15 cellular contexts compared by ENCODE assay signal in genomic region chr13:110698689-110699088, GRCh38. TPM values are rescaled to one million over a fixed set of nuclear protein-coding genes. Genes with fewer than 3 reads are reported as not detected.
DNase-seq lines count a peak whose midpoint lies in the region; ATAC-seq and TF ChIP-seq lines count a peak whose summit lies in the region.
"Had no signal": no experiment of that assay in that cellular context is flagged by ENCODE, and none has a peak within 500 bp of the region (broad histone marks: within the 10 kb centered on the region; RNA-seq: fewer than 3 reads in every experiment).

No MANE protein-coding gene starts in this region.

- no peak for DNase-seq in activated CD4-positive, alpha-beta T cell treated with anti-CD3 and anti-CD28 coated beads, Interleukin-2, amount 10 ng/mL, durations not matched to agents 7 days and 5 days
- DNase-seq in activated CD4-positive, alpha-beta T cell treated with anti-CD3 and anti-CD28 coated beads, Interleukin-2, amount 50 U/mL, for 4 hours: no peak
- DNase-seq in spleen (peak; percentile 35), H4 (ENCODE audit: low spot score) (no peak), GM23248 (no peak), NCI-H526 (lab: John Stamatoyannopoulos, UW) (no peak)
- DNase-seq: EL, foreskin keratinocyte, KG1, PC-9 had no signal

- H3K27me3 ChIP-seq in spleen (replicated peaks in 1 of 7) (no peaks in the 10 kb centered on the region), GM23248 (replicated peaks; ENCODE audit: insufficient read depth) (no peaks in the 10 kb centered on the region)
- H3K27me3 ChIP-seq: adrenal gland, foreskin keratinocyte, right atrium auricular region had no signal

- no peak overlapping the region for H3K9ac ChIP-seq in GM23248

- H3K4me3 ChIP-seq in spleen: no peak overlapping the region
- H3K4me3 ChIP-seq in GM23248: no peak overlapping the region
- H3K4me3 ChIP-seq: adrenal gland, PC-9, right atrium auricular region, thoracic aorta had no signal

- peaks cover 36% of the 10 kb centered on the region for H3K36me3 Mint-ChIP-seq in activated CD4-positive, alpha-beta T cell treated with anti-CD3 and anti-CD28 coated beads, Interleukin-2, amount 10 ng/mL, durations not matched to agents 7 days and 5 days (ENCODE audit: low read depth)

- POLR2A ChIA-PET in activated CD4-positive, alpha-beta T cell treated with anti-CD3 and anti-CD28 coated beads, Interleukin-2, amount 10 ng/mL, durations not matched to agents 7 days and 5 days (lab: Charles Lee): no interaction called here

- no peak overlapping the region for H3K4me2 ChIP-seq in GM23248 (ENCODE audit: unreplicated experiment)
- H3K4me2 ChIP-seq: PC-9 had no signal

- intact Hi-C loops in spleen (cut with DNase I; ENCODE audit: low total_unique reads): no loop called here

- peaks cover under 1% of the 10 kb centered on the region; the same call in 1 of the 2 replicates for H3F3A ChIP-seq in GM23248 (ENCODE audit: insufficient read depth)

- H3K4me1 Mint-ChIP-seq in activated CD4-positive, alpha-beta T cell treated with anti-CD3 and anti-CD28 coated beads, Interleukin-2, amount 10 ng/mL, durations not matched to agents 7 days and 5 days: peaks cover 41% of the 10 kb centered on the region

- no peak overlapping the region for H2AFZ ChIP-seq in GM23248
- H2AFZ ChIP-seq: PC-9 had no signal

- 70 to 85% (median 79%) methylated on average over 4 of the region's 4 CpGs for WGBS in spleen, 5 donors
- WGBS in GM23248 (ENCODE audit: low coverage in 1 of 2, low lambda C conversion rate in 2 of 2, missing lambda C conversion rate in 2 of 2), 2 experiments: 97 to 98% methylated on average over 4 of the region's 4 CpGs

- H3K9me3 ChIP-seq in spleen: no peaks in the 10 kb centered on the region
- no peaks in the 10 kb centered on the region for H3K9me3 ChIP-seq in GM23248 (ENCODE audit: low read depth)
- H3K9me3 ChIP-seq: adrenal gland, right atrium auricular region, thoracic aorta had no signal

- H3K4me1 ChIP-seq in spleen: peaks cover 5 to 72% (median 36%) of the 10 kb centered on the region in 6 donors
- H3K4me1 ChIP-seq in GM23248 (ENCODE audit: insufficient read depth): peaks cover 8% of the 10 kb centered on the region; the same call in 1 of the 2 replicates
- H3K4me1 ChIP-seq: foreskin keratinocyte had no signal

- in situ Hi-C loops in GM23248 (cut with MboI): no loop called here

- H3K27ac Mint-ChIP-seq in activated CD4-positive, alpha-beta T cell treated with anti-CD3 and anti-CD28 coated beads, Interleukin-2, amount 10 ng/mL, durations not matched to agents 7 days and 5 days: peak overlapping the region; percentile 19

- ATAC-seq in GM21528 (IDR thresholded peaks at IDR 0.05; ENCODE audit: low FRiP score, unreplicated experiment) (peak; percentile 57), HG03159 (IDR thresholded peaks at IDR 0.05; ENCODE audit: unreplicated experiment) (peak; percentile 66)
- ATAC-seq: foreskin keratinocyte had no signal

- H3K27me3 Mint-ChIP-seq in activated CD4-positive, alpha-beta T cell treated with anti-CD3 and anti-CD28 coated beads, Interleukin-2, amount 10 ng/mL, durations not matched to agents 7 days and 5 days: no peaks in the 10 kb centered on the region

- CTCF ChIA-PET in activated CD4-positive, alpha-beta T cell treated with anti-CD3 and anti-CD28 coated beads, Interleukin-2, amount 10 ng/mL, durations not matched to agents 7 days and 5 days (lab: Charles Lee): no interaction called here

- H4K20me1 ChIP-seq in GM23248 (ENCODE audit: insufficient read depth): no peaks in the 10 kb centered on the region

- TF ChIP-seq POLR2A in spleen (IDR thresholded peaks at IDR 0.05): no peak

- H3K36me3 ChIP-seq in spleen: peaks cover 0 to 98% (median 56%) of the 10 kb centered on the region in 6 donors
- H3K36me3 ChIP-seq in GM23248 (ENCODE audit: low read depth): peaks cover 34% of the 10 kb centered on the region

- no peaks in the 10 kb centered on the region for H3K9me2 ChIP-seq in GM23248 (ENCODE audit: insufficient read depth)

- TF ChIP-seq CTCF in spleen (IDR thresholded peaks at IDR 0.05 in 8 of 11, conservative IDR thresholded peaks at IDR 0.05 in 3 of 11): no peak

- no peaks in the 10 kb centered on the region for H3K9me3 Mint-ChIP-seq in activated CD4-positive, alpha-beta T cell treated with anti-CD3 and anti-CD28 coated beads, Interleukin-2, amount 10 ng/mL, durations not matched to agents 7 days and 5 days

- H3K27ac ChIP-seq in spleen (peak overlapping the region in 4 of 8 donors; percentile 58 to 74 (median 70)), GM23248 (no peak overlapping the region)
- H3K27ac ChIP-seq: adrenal gland, foreskin keratinocyte, PC-9, right atrium auricular region, thoracic aorta had no signal

- peaks cover 84% of the 10 kb centered on the region for H3K79me2 ChIP-seq in GM23248 (ENCODE audit: insufficient read depth)

- no peak overlapping the region for H3K4me3 Mint-ChIP-seq in activated CD4-positive, alpha-beta T cell treated with anti-CD3 and anti-CD28 coated beads, Interleukin-2, amount 10 ng/mL, durations not matched to agents 7 days and 5 days

RNA-seq across cellular contexts. Expression of gene CARS2, which starts 7.2 kb away (rescaled TPM):
- 10 to 100 TPM; 58.9 to 69.5 TPM for total RNA-seq in activated CD4-positive, alpha-beta T cell treated with anti-CD3 and anti-CD28 coated beads, Interleukin-2, amount 10 ng/mL, durations not matched to agents 7 days and 5 days
- 100 to 1,000 TPM in 1 of 7 donors, 10 to 100 TPM in 6; 63.9 to 113 (median 77.9) TPM for total RNA-seq in spleen
- polyA plus RNA-seq in spleen (100 to 1,000 TPM in 2 of 3 donors, 10 to 100 TPM in 1; 69.5 to 109 (median 105) TPM), GM23248 (2016; fragmentation: Nextera tagmentation; extraction: Ambion mirVana) (88.6 and 96.7 TPM in 2 replicates)
- total RNA-seq in H4 (2014; rRNA removed; shearing (Covaris generic)): 24.0 and 28.4 TPM in 2 replicates
- 74.1 and 75.7 TPM in 2 replicates for total RNA-seq in GM23248 (2014; rRNA removed; shearing (Covaris generic))

RNA-seq across cellular contexts. Expression of gene ING1, which starts 14.8 kb away (rescaled TPM):
- total RNA-seq in activated CD4-positive, alpha-beta T cell treated with anti-CD3 and anti-CD28 coated beads, Interleukin-2, amount 10 ng/mL, durations not matched to agents 7 days and 5 days: 10 to 100 TPM; 16.0 to 21.3 TPM
- 10 to 100 TPM; 15.1 to 32.4 (median 22.9) TPM for total RNA-seq in spleen
- polyA plus RNA-seq in spleen (10 to 100 TPM; 10.5 to 16.0 (median 12.0) TPM), GM23248 (2016; fragmentation: Nextera tagmentation; extraction: Ambion mirVana) (6.5 and 7.2 TPM in 2 replicates)
- total RNA-seq in H4 (2014; rRNA removed; shearing (Covaris generic)): 4.7 and 8.4 TPM in 2 replicates
- 7.2 and 8.2 TPM in 2 replicates for total RNA-seq in GM23248 (2014; rRNA removed; shearing (Covaris generic))
